In genomic region chr5:80206282-80206681, GRCh38 we compare ENCODE assay signal across 15 cellular contexts. TPM values are rescaled to one million over a fixed set of nuclear protein-coding genes. Genes with fewer than 3 reads are reported as not detected.
DNase-seq lines count a peak whose midpoint lies in the region; ATAC-seq and TF ChIP-seq lines count a peak whose summit lies in the region.
"Had no signal": no experiment of that assay in that cellular context is flagged by ENCODE, and none has a peak within 500 bp of the region (broad histone marks: within the 10 kb centered on the region; RNA-seq: fewer than 3 reads in every experiment).

No MANE protein-coding gene starts in this region.

- H3K27ac Mint-ChIP-seq in T-helper 17 cell (peak overlapping the region; percentile 93), H9 (peak overlapping the region in 1 of 3 experiments; percentile 53; a peak in 2 of 7 replicates), CD14-positive monocyte (peak overlapping the region in 2 of 7 donors; percentile 10 to 69)

- H3K9me3 ChIP-seq in T-helper 17 cell (ENCODE audit: control insufficient read depth, low read length, poor library complexity, severe bottlenecking) (no peaks in the 10 kb centered on the region), H9 (ENCODE audit: control insufficient read depth, low read depth, low read length) (no peaks in the 10 kb centered on the region)
- H3K9me3 ChIP-seq: psoas muscle had no signal

- no peak overlapping the region for H2BK5ac ChIP-seq in H9 (ENCODE audit: insufficient read length, low read length)

- H3K56ac ChIP-seq in H9 (ENCODE audit: insufficient read length, low read depth, low read length), result no peak overlapping the region

- peaks cover 60% of the 10 kb centered on the region for H3K4me1 Mint-ChIP-seq in T-helper 17 cell
- H3K4me1 Mint-ChIP-seq in H9, result peaks cover 35 to 37% of the 10 kb centered on the region in 2 experiments
- peaks cover 17% of the 10 kb centered on the region for H3K4me1 Mint-ChIP-seq in CD14-positive monocyte

- no peak overlapping the region for H3K18ac ChIP-seq in H9 (ENCODE audit: insufficient read length, low read depth, low read length)

- H3K9ac ChIP-seq in H9 (ENCODE audit: extremely low read depth, insufficient read length, low read length), result no peak overlapping the region

- no peak overlapping the region for H4K5ac ChIP-seq in H9 (ENCODE audit: insufficient read length, low read depth, low read length)

- H3K36me3 Mint-ChIP-seq in T-helper 17 cell (ENCODE audit: low read depth) (peaks cover 7% of the 10 kb centered on the region), H9 (ENCODE audit: insufficient read depth in 1 of 3, low read depth in 3 of 3) (peaks cover 23 to 27% (median 27%) of the 10 kb centered on the region in 3 experiments; a peak in 6 of 7 replicates), CD14-positive monocyte (peaks cover 24 to 30% of the 10 kb centered on the region in 2 donors)

- no peak overlapping the region for H3T11ph ChIP-seq in H9 (ENCODE audit: low read length)

- WGBS in H9 (ENCODE audit: extremely low coverage, insufficient read length, low lambda C conversion rate), result 100% methylated on average over 2 of the region's 4 CpGs

- no peak overlapping the region for H2BK120ac ChIP-seq in H9 (ENCODE audit: low read depth, low read length, poor library complexity, severe bottlenecking)

- H3K27me3 ChIP-seq in H9 (ENCODE audit: insufficient read depth, low read length), result no peaks in the 10 kb centered on the region

- H3K4me3 Mint-ChIP-seq in T-helper 17 cell (peak overlapping the region; percentile 69), H9 (no peak overlapping the region), CD14-positive monocyte (no peak overlapping the region)
- H3K4me3 Mint-ChIP-seq: activated CD4-positive, alpha-beta T cell treated with anti-CD3 and anti-CD28 coated beads, Interleukin-2, amount 10 ng/mL, durations not matched to agents 7 days and 5 days had no signal

- no peak overlapping the region for H4K91ac ChIP-seq in H9 (ENCODE audit: insufficient read length, low read depth, low read length)

- H2BK15ac ChIP-seq in H9 (ENCODE audit: low read depth, low read length), result no peak overlapping the region

- intact Hi-C loops in CD14-positive monocyte (cut with micrococcal nuclease), result no loop called here

- H3K9me3 Mint-ChIP-seq in H9 (peaks cover 0 to 3% of the 10 kb centered on the region in 2 experiments; a peak in 2 of 5 replicates), CD14-positive monocyte (no peaks in the 10 kb centered on the region)
- H3K9me3 Mint-ChIP-seq: activated CD4-positive, alpha-beta T cell treated with anti-CD3 and anti-CD28 coated beads, Interleukin-2, amount 10 ng/mL, durations not matched to agents 7 days and 5 days had no signal

- H3K4me2 ChIP-seq in H9 (ENCODE audit: insufficient read depth, insufficient read length, low read length), result no peak overlapping the region

- no peak overlapping the region for H3K14ac ChIP-seq in H9 (ENCODE audit: insufficient read depth, low read length)

- no peak overlapping the region for H2AFZ ChIP-seq in H9 (ENCODE audit: low read length)

- no peak overlapping the region for H2BK20ac ChIP-seq in H9 (ENCODE audit: low read depth, low read length, poor library complexity, severe bottlenecking)

- H3K27me3 Mint-ChIP-seq in T-helper 17 cell, result no peaks in the 10 kb centered on the region
- H3K27me3 Mint-ChIP-seq in H9 (ENCODE audit: low read depth), result no peaks in the 10 kb centered on the region
- peaks cover 0 to 5% (median 2%) of the 10 kb centered on the region in 3 donors for H3K27me3 Mint-ChIP-seq in CD14-positive monocyte (ENCODE audit: low read depth in 3 of 3)
- H3K27me3 Mint-ChIP-seq: activated CD4-positive, alpha-beta T cell treated with anti-CD3 and anti-CD28 coated beads, Interleukin-2, amount 10 ng/mL, durations not matched to agents 7 days and 5 days had no signal

- no peaks in the 10 kb centered on the region for H4K20me1 ChIP-seq in H9 (ENCODE audit: control insufficient read depth, insufficient read depth, insufficient read length)

- peaks cover 7% of the 10 kb centered on the region for H3K79me1 ChIP-seq in H9 (ENCODE audit: insufficient read depth, low read depth, low read length, poor library complexity, severe bottlenecking)

- H3K4me1 ChIP-seq in H9 (ENCODE audit: insufficient read depth, low read length), result peaks cover 8% of the 10 kb centered on the region; the same call in 1 of the 2 replicates
- H3K4me1 ChIP-seq: psoas muscle had no signal

- H2BK12ac ChIP-seq in H9 (ENCODE audit: insufficient read length, low read depth, low read length), result no peak overlapping the region

- H3K27ac ChIP-seq in epithelial cell of prostate, result peak overlapping the region; percentile 65
- no peak overlapping the region for H3K27ac ChIP-seq in H9 (ENCODE audit: insufficient read length, low read depth, low read length)
- H3K27ac ChIP-seq: psoas muscle, RWPE1 had no signal

- TF ChIP-seq CTCF in H9 (conservative IDR thresholded peaks at IDR 0.05), result no peak
- TF ChIP-seq CTCF in CD14-positive monocyte (IDR thresholded peaks at IDR 0.05), result no peak

- peaks cover 27% of the 10 kb centered on the region; the same call in 1 of the 2 replicates for H3K79me2 ChIP-seq in H9 (ENCODE audit: insufficient read depth, low read length)

- H2AK5ac ChIP-seq in H9 (ENCODE audit: insufficient read length, low read length), result no peak overlapping the region

- no peak overlapping the region for H4K8ac ChIP-seq in H9 (replicated peaks; ENCODE audit: insufficient read length, low read depth, low read length)

- H3K23ac ChIP-seq in H9 (ENCODE audit: insufficient read length, low read depth, low read length), result no peak overlapping the region

- no peak overlapping the region for H3K4ac ChIP-seq in H9 (ENCODE audit: low read depth, low read length)

- peak; percentile 31 for ATAC-seq in T-helper 17 cell
- ATAC-seq in HG03196 (IDR thresholded peaks at IDR 0.05; ENCODE audit: unreplicated experiment), result no peak
- ATAC-seq: HCT116, psoas muscle had no signal

- peak; percentile 69 for DNase-seq in COLO829 (ENCODE audit: low spot score)
- no peak for DNase-seq in T-helper 17 cell
- DNase-seq in epithelial cell of prostate (ENCODE audit: low read depth, low spot score), result no peak
- peak; percentile 60 for DNase-seq in non-pigmented ciliary epithelial cell (ENCODE audit: low read depth)
- no peak for DNase-seq in NCI-H510A (lab: John Stamatoyannopoulos, UW)
- DNase-seq in H9, result no peak
- DNase-seq in CD14-positive monocyte (ENCODE audit: low spot score), result no peak
- DNase-seq: activated CD4-positive, alpha-beta T cell treated with anti-CD3 and anti-CD28 coated beads, Interleukin-2, amount 10 ng/mL, durations not matched to agents 7 days and 5 days; cortex of kidney; DMS53; NCI-H1436; psoas muscle had no signal

- H3K23me2 ChIP-seq in H9 (ENCODE audit: insufficient read length, low read depth, low read length, poor library complexity, severe bottlenecking), result no peaks in the 10 kb centered on the region

RNA-seq across cellular contexts. Expression of gene SERINC5, which starts 49.6 kb away (rescaled TPM):
- total RNA-seq in T-helper 17 cell (100 to 1,000 TPM; 118 to 119 TPM), H9 (2021) (52.3 and 54.7 TPM in 2 replicates)
- 1 to 10 TPM; 5.0 to 7.3 TPM for polyA plus RNA-seq in CD14-positive monocyte

Comparison
In these comparisons a context has a peak if more than half of its experiments do, and no peak if none do; other contexts are left out.
1. DNase-seq: peak in COLO829 (single experiment) and non-pigmented ciliary epithelial cell (single experiment); none in T-helper 17 cell (0 of 3), epithelial cell of prostate (single experiment), NCI-H510A (single experiment), H9 (single experiment) and CD14-positive monocyte (single experiment).